Comparison of ENCODE assay signal across 29 cellular contexts in genomic region chr12:10567813-10568212, GRCh38.
"Had no signal": no experiment of that assay in that cellular context is flagged by ENCODE, and none has a peak within 500 bp of the region (broad histone marks: within the 10 kb centered on the region; RNA-seq: fewer than 3 reads in every experiment).

No MANE protein-coding gene starts in this region.

- ATAC-seq: activated CD4-positive, CD25-positive, alpha-beta regulatory T cell treated with anti-CD3 and anti-CD28 coated beads, Interleukin-2, amount 50 U/mL, for 24 hours; gastroesophageal sphincter; sciatic nerve; T-helper 17 cell had no signal

- H2AFZ ChIP-seq: hepatocyte had no signal

- DNase-seq: activated CD4-positive, alpha-beta T cell treated with anti-CD3 and anti-CD28 coated beads for 48 hours; activated CD4-positive, alpha-beta T cell treated with anti-CD3 and anti-CD28 coated beads, Interleukin-2, amount 50 U/mL, for 48 hours; activated effector memory CD4-positive, alpha-beta T cell treated with anti-CD3 and anti-CD28 coated beads, Interleukin-2, amount 50 U/mL, for 16 hours; activated naive CD4-positive, alpha-beta T cell treated with anti-CD3 and anti-CD28 coated beads for 36 hours; colonic mucosa; dorsolateral prefrontal cortex; effector memory CD4-positive, alpha-beta T cell; islet precursor cell; left ventricle myocardium inferior; mesendoderm; ovary; retina; SK-N-SH; stimulated activated CD4-positive, alpha-beta T cell treated with anti-CD3 and anti-CD28 coated beads, Interleukin-12 subunit alpha, Interleukin-12 subunit beta, amount 100 ng/mL, for 4 hours; stimulated activated CD4-positive, alpha-beta T cell treated with anti-CD3 and anti-CD28 coated beads, Interleukin-4, amount 100 ng/mL, for 1 hour; SW 1271; T-helper 17 cell; T1000; tibial artery; WERI-Rb-1 had no signal

- H3K27ac Mint-ChIP-seq: activated naive CD4-positive, alpha-beta T cell treated with anti-CD3 and anti-CD28 coated beads for 36 hours; T-helper 17 cell had no signal

- H3K79me2 ChIP-seq: hepatocyte had no signal

- H3K4me3 ChIP-seq: breast epithelium, colonic mucosa, dorsolateral prefrontal cortex, gastroesophageal sphincter, hepatocyte, left ventricle myocardium inferior, lung, ovary, prostate gland, skin epidermis, suprapubic skin, tibial artery had no signal

- H3K9me2 ChIP-seq: SK-N-SH had no signal

- H3K27ac ChIP-seq: breast epithelium, colonic mucosa, dorsolateral prefrontal cortex, gastroesophageal sphincter, hepatocyte, left ventricle myocardium inferior, ovary, prostate gland, skin epidermis, suprapubic skin, tibial artery, WERI-Rb-1 had no signal

- H3K36me3 ChIP-seq: breast epithelium, colonic mucosa, gastroesophageal sphincter, left ventricle myocardium inferior, ovary, prostate gland, suprapubic skin, tibial artery, WERI-Rb-1 had no signal

- H3K4me1 ChIP-seq: breast epithelium, colonic mucosa, gastroesophageal sphincter, left ventricle myocardium inferior, prostate gland, suprapubic skin, tibial artery had no signal

- H3K9me3 ChIP-seq: breast epithelium, colonic mucosa, gastroesophageal sphincter, left ventricle myocardium inferior, ovary, prostate gland, SK-N-SH, suprapubic skin, tibial artery had no signal

- H3K9me3 Mint-ChIP-seq: activated naive CD4-positive, alpha-beta T cell treated with anti-CD3 and anti-CD28 coated beads for 36 hours had no signal

- H3K4me2 ChIP-seq: hepatocyte, SK-N-SH had no signal

- H3K4me1 Mint-ChIP-seq: T-helper 17 cell had no signal

- H3K4me3 Mint-ChIP-seq: activated naive CD4-positive, alpha-beta T cell treated with anti-CD3 and anti-CD28 coated beads for 36 hours; T-helper 17 cell had no signal
